Comparison of ENCODE assay signal across 9 cellular contexts in genomic region chr1:44377925-44378784, GRCh38. TPM values are rescaled to one million over a fixed set of nuclear protein-coding genes. Genes with fewer than 3 reads are reported as not detected.
DNase-seq lines count a peak whose midpoint lies in the region; ATAC-seq lines count a peak whose summit lies in the region.
"Had no signal": no experiment of that assay in that cellular context is flagged by ENCODE, and none has a peak within 500 bp of the region (broad histone marks: within the 10 kb centered on the region; RNA-seq: fewer than 3 reads in every experiment).

No MANE protein-coding gene starts in this region.

- CTCF ChIA-PET in activated CD4-positive, alpha-beta T cell treated with anti-CD3 and anti-CD28 coated beads for 36 hours (lab: Charles Lee): interaction anchor here (0.6 to 7.8 kb wide), 18 partner anchors 9 to 255 kb away, joined by 3 to 56 read pairs (median 3); no protein-coding TSS in a partner anchor

- no peaks in the 10 kb centered on the region for H3K27me3 Mint-ChIP-seq in activated CD4-positive, alpha-beta T cell treated with anti-CD3 and anti-CD28 coated beads for 36 hours
- peaks cover 0 to 7% of the 10 kb centered on the region in 2 donors for H3K27me3 Mint-ChIP-seq in effector memory CD8-positive, alpha-beta T cell

- H3K36me3 Mint-ChIP-seq in activated CD4-positive, alpha-beta T cell treated with anti-CD3 and anti-CD28 coated beads for 36 hours (ENCODE audit: low read depth): no peaks in the 10 kb centered on the region
- H3K36me3 Mint-ChIP-seq in effector memory CD8-positive, alpha-beta T cell (ENCODE audit: insufficient read depth): no peaks in the 10 kb centered on the region

- intact Hi-C loops in Right ventricle myocardium superior (cut with DNase I) (loop anchor here (2.0 to 10.0 kb wide), 2 partner anchors 127 to 217 kb away; no protein-coding TSS in a partner anchor), Right ventricle myocardium inferior (cut with DNase I) (loop anchor here (1.0 to 2.0 kb wide), 2 partner anchors 123 to 217 kb away; no protein-coding TSS in a partner anchor)
- intact Hi-C loops in activated CD4-positive, alpha-beta T cell treated with anti-CD3 and anti-CD28 coated beads for 36 hours (cut with DNase I, micrococcal nuclease): loop anchor here (1.0 kb wide), 2 partner anchors 217 to 275 kb away; no protein-coding TSS in a partner anchor

- H3K27ac Mint-ChIP-seq in activated CD4-positive, alpha-beta T cell treated with anti-CD3 and anti-CD28 coated beads for 36 hours: no peak overlapping the region
- no peak overlapping the region for H3K27ac Mint-ChIP-seq in effector memory CD8-positive, alpha-beta T cell

- POLR2A ChIA-PET in activated CD4-positive, alpha-beta T cell treated with anti-CD3 and anti-CD28 coated beads for 36 hours (lab: Charles Lee): no interaction called here

- peak; percentile 51 for ATAC-seq in Right ventricle myocardium superior (ENCODE audit: poor library complexity)
- no peak for ATAC-seq in Right ventricle myocardium inferior
- ATAC-seq in activated CD4-positive, alpha-beta T cell treated with anti-CD3 and anti-CD28 coated beads for 36 hours: no peak
- peak; percentile 31 for ATAC-seq in effector memory CD8-positive, alpha-beta T cell (replicated peaks)
- no peak for ATAC-seq in GM21423 (IDR thresholded peaks at IDR 0.05; ENCODE audit: unreplicated experiment)

- no peak overlapping the region for H3K4me3 Mint-ChIP-seq in activated CD4-positive, alpha-beta T cell treated with anti-CD3 and anti-CD28 coated beads for 36 hours
- H3K4me3 Mint-ChIP-seq in effector memory CD8-positive, alpha-beta T cell: no peak overlapping the region

- no peaks in the 10 kb centered on the region for H3K4me1 Mint-ChIP-seq in activated CD4-positive, alpha-beta T cell treated with anti-CD3 and anti-CD28 coated beads for 36 hours
- no peaks in the 10 kb centered on the region for H3K4me1 Mint-ChIP-seq in effector memory CD8-positive, alpha-beta T cell (ENCODE audit: low read depth in 2 of 2)

- H3K9me3 Mint-ChIP-seq in activated CD4-positive, alpha-beta T cell treated with anti-CD3 and anti-CD28 coated beads for 36 hours (ENCODE audit: low read depth): no peaks in the 10 kb centered on the region
- H3K9me3 Mint-ChIP-seq in effector memory CD8-positive, alpha-beta T cell: no peaks in the 10 kb centered on the region

- DNase-seq in Right ventricle myocardium superior (no peak), Right ventricle myocardium inferior (ENCODE audit: missing footprints) (no peak), NCI-H2029 (lab: John Stamatoyannopoulos, UW) (peak; percentile 73), middle frontal gyrus (ENCODE audit: extremely low spot score, low spot score) (peak; percentile 24), substantia nigra (lab: John Stamatoyannopoulos, UW) (peak in 41 of 49 donors; percentile 5 to 72 (median 37))
- peak; percentile 68 for DNase-seq in activated CD4-positive, alpha-beta T cell treated with anti-CD3 and anti-CD28 coated beads for 36 hours
- peak; percentile 24 to 41 (median 29) for DNase-seq in effector memory CD8-positive, alpha-beta T cell

- H3K27ac ChIP-seq in substantia nigra (ENCODE audit: low read depth, low read length, poor library complexity, severe bottlenecking): peak overlapping the region; percentile 36
- H3K27ac ChIP-seq: epithelial cell of prostate had no signal

RNA-seq across cellular contexts. Expression of gene ERI3, which starts 23.1 kb away (rescaled TPM):
- total RNA-seq in Right ventricle myocardium superior: 52.3 TPM
- 52.7 TPM for total RNA-seq in Right ventricle myocardium inferior
- 10 to 100 TPM; 36.7 to 41.3 TPM for total RNA-seq in activated CD4-positive, alpha-beta T cell treated with anti-CD3 and anti-CD28 coated beads for 36 hours

RNA-seq across cellular contexts. Expression of gene RNF220, which starts 26.9 kb away (rescaled TPM):
- total RNA-seq in Right ventricle myocardium superior: 72.5 TPM
- 76.4 TPM for total RNA-seq in Right ventricle myocardium inferior
- total RNA-seq in activated CD4-positive, alpha-beta T cell treated with anti-CD3 and anti-CD28 coated beads for 36 hours: 10 to 100 TPM; 72.3 to 78.3 TPM

Comparison
In these comparisons a context has a peak if more than half of its experiments do, and no peak if none do; other contexts are left out.
1. ATAC-seq: peak in Right ventricle myocardium superior (single experiment) and effector memory CD8-positive, alpha-beta T cell (single experiment); none in Right ventricle myocardium inferior (single experiment), activated CD4-positive, alpha-beta T cell treated with anti-CD3 and anti-CD28 coated beads for 36 hours (single experiment) and GM21423 (single experiment).
2. DNase-seq: peak in NCI-H2029 (single experiment), activated CD4-positive, alpha-beta T cell treated with anti-CD3 and anti-CD28 coated beads for 36 hours (single experiment), effector memory CD8-positive, alpha-beta T cell (3 of 3), middle frontal gyrus (single experiment) and substantia nigra (41 of 49); none in Right ventricle myocardium superior (single experiment) and Right ventricle myocardium inferior (single experiment).